23 cellular contexts compared by ENCODE assay signal in genomic region chr22:48241658-48242057, GRCh38.
DNase-seq lines count a peak whose midpoint lies in the region; ATAC-seq and TF ChIP-seq lines count a peak whose summit lies in the region.
"Had no signal": no experiment of that assay in that cellular context is flagged by ENCODE, and none has a peak within 500 bp of the region (broad histone marks: within the 10 kb centered on the region; RNA-seq: fewer than 3 reads in every experiment).

No MANE protein-coding gene starts in this region.

- DNase-seq in D341Med (ENCODE audit: low spot score) (peak; percentile 6), mesenteric fat pad (ENCODE audit: low spot score) (peak; percentile 62), NCI-H1105 (lab: John Stamatoyannopoulos, UW) (no peak), foreskin melanocyte (no peak), MCF 10A (ENCODE audit: unreplicated experiment) (no peak)
- DNase-seq in stimulated activated naive B cell treated with anti-CD40 and anti-IgM and Interleukin-4, amounts not matched to agents 10 μg/mL and 1 μg/mL and 100 μg/mL, for 72 hours: no peak
- DNase-seq: activated CD4-positive, alpha-beta T cell treated with anti-CD3 and anti-CD28 coated beads, Interleukin-2, amount 10 ng/mL, durations not matched to agents 7 days and 5 days; activated CD8-positive, alpha-beta memory T cell treated with anti-CD3 and anti-CD28 coated beads, Interleukin-2, amount 50 U/mL, for 4 hours; CD4-positive, CD25-positive, alpha-beta regulatory T cell; central memory CD4-positive, alpha-beta T cell; heart left ventricle; left lung; midbrain; NCI-H1092 treated with DMSO at 0.1 percent for 48 hours; NCI-H1930; NCI-H526 treated with DMSO at 0.1 percent for 48 hours; sigmoid colon; T-helper 2 cell had no signal

- H3K27me3 Mint-ChIP-seq in stimulated activated naive B cell treated with anti-CD40 and anti-IgM and Interleukin-4, amounts not matched to agents 10 μg/mL and 1 μg/mL and 100 μg/mL, for 72 hours: peaks cover 33 to 37% of the 10 kb centered on the region in 2 donors
- no peaks in the 10 kb centered on the region for H3K27me3 Mint-ChIP-seq in MCF 10A (ENCODE audit: insufficient read depth, unreplicated experiment)

- TF ChIP-seq CTCF in Loucy (conservative IDR thresholded peaks at IDR 0.05; ENCODE audit: low read length) (no peak), MCF 10A (IDR thresholded peaks at IDR 0.05; ENCODE audit: unreplicated experiment) (no peak)

- H3K36me3 Mint-ChIP-seq in stimulated activated naive B cell treated with anti-CD40 and anti-IgM and Interleukin-4, amounts not matched to agents 10 μg/mL and 1 μg/mL and 100 μg/mL, for 72 hours: no peaks in the 10 kb centered on the region
- no peaks in the 10 kb centered on the region for H3K36me3 Mint-ChIP-seq in MCF 10A (ENCODE audit: insufficient read depth, unreplicated experiment)
- H3K36me3 Mint-ChIP-seq: activated naive CD8-positive, alpha-beta T cell; CD4-positive, CD25-positive, alpha-beta regulatory T cell had no signal

- no peaks in the 10 kb centered on the region for H4K20me1 ChIP-seq in Loucy (ENCODE audit: insufficient read depth, low read length, poor library complexity, severe bottlenecking)

- H3K27me3 ChIP-seq in Loucy (ENCODE audit: insufficient read depth, low read length, poor library complexity, severe bottlenecking): no peaks in the 10 kb centered on the region
- H3K27me3 ChIP-seq: ascending aorta, sigmoid colon had no signal

- H3K27ac Mint-ChIP-seq in stimulated activated naive B cell treated with anti-CD40 and anti-IgM and Interleukin-4, amounts not matched to agents 10 μg/mL and 1 μg/mL and 100 μg/mL, for 72 hours: no peak overlapping the region
- no peak overlapping the region for H3K27ac Mint-ChIP-seq in MCF 10A (ENCODE audit: low read depth, unreplicated experiment)
- H3K27ac Mint-ChIP-seq: activated CD4-positive, alpha-beta T cell treated with anti-CD3 and anti-CD28 coated beads, Interleukin-2, amount 10 ng/mL, durations not matched to agents 7 days and 5 days; activated naive CD8-positive, alpha-beta T cell; nephron had no signal

- H3K4me1 Mint-ChIP-seq in stimulated activated naive B cell treated with anti-CD40 and anti-IgM and Interleukin-4, amounts not matched to agents 10 μg/mL and 1 μg/mL and 100 μg/mL, for 72 hours: peaks cover 14 to 27% of the 10 kb centered on the region in 2 donors
- no peaks in the 10 kb centered on the region for H3K4me1 Mint-ChIP-seq in MCF 10A (ENCODE audit: insufficient read depth, unreplicated experiment)
- H3K4me1 Mint-ChIP-seq: CD4-positive, CD25-positive, alpha-beta regulatory T cell had no signal

- intact Hi-C loops in MCF 10A (cut with micrococcal nuclease): no loop called here

- H3K9ac ChIP-seq in Loucy (ENCODE audit: low read depth, low read length, poor library complexity, severe bottlenecking): no peak overlapping the region

- CTCF ChIA-PET in MCF 10A (lab: Yijun Ruan, JAX): no interaction called here

- peak; percentile 33 to 73 for ATAC-seq in stimulated activated naive B cell treated with anti-CD40 and anti-IgM and Interleukin-4, amounts not matched to agents 10 μg/mL and 1 μg/mL and 100 μg/mL, for 72 hours (replicated peaks)
- ATAC-seq: heart left ventricle, left lung had no signal

- no peaks in the 10 kb centered on the region for H3K36me3 ChIP-seq in Loucy (ENCODE audit: insufficient read depth, low read length)
- H3K36me3 ChIP-seq: ascending aorta, heart left ventricle, left lung, sigmoid colon, suprapubic skin had no signal

- peak overlapping the region; percentile 27 for H3K4me3 ChIP-seq in Loucy (ENCODE audit: low read length, poor library complexity, severe bottlenecking)
- H3K4me3 ChIP-seq: ascending aorta, heart left ventricle, left lung, sigmoid colon, suprapubic skin had no signal

- no peaks in the 10 kb centered on the region for H3F3A ChIP-seq in Loucy (ENCODE audit: low read depth)

- peaks cover 52% of the 10 kb centered on the region for H3K4me1 ChIP-seq in Loucy (ENCODE audit: insufficient read depth, low read length, poor library complexity, severe bottlenecking)
- H3K4me1 ChIP-seq: ascending aorta, heart left ventricle, left lung, sigmoid colon, suprapubic skin had no signal

- H3K9me3 ChIP-seq in Loucy (ENCODE audit: insufficient read depth, low read depth, low read length): no peaks in the 10 kb centered on the region
- H3K9me3 ChIP-seq: ascending aorta, heart left ventricle, left lung, sigmoid colon, suprapubic skin had no signal

- H3K4me3 Mint-ChIP-seq in stimulated activated naive B cell treated with anti-CD40 and anti-IgM and Interleukin-4, amounts not matched to agents 10 μg/mL and 1 μg/mL and 100 μg/mL, for 72 hours: no peak overlapping the region
- H3K4me3 Mint-ChIP-seq in MCF 10A (ENCODE audit: unreplicated experiment): no peak overlapping the region
- H3K4me3 Mint-ChIP-seq: activated CD4-positive, alpha-beta T cell treated with anti-CD3 and anti-CD28 coated beads, Interleukin-2, amount 10 ng/mL, durations not matched to agents 7 days and 5 days; activated naive CD8-positive, alpha-beta T cell; nephron had no signal

- H3K9me3 Mint-ChIP-seq in stimulated activated naive B cell treated with anti-CD40 and anti-IgM and Interleukin-4, amounts not matched to agents 10 μg/mL and 1 μg/mL and 100 μg/mL, for 72 hours: no peaks in the 10 kb centered on the region
- H3K9me3 Mint-ChIP-seq in MCF 10A (ENCODE audit: unreplicated experiment): peaks cover 15% of the 10 kb centered on the region
- H3K9me3 Mint-ChIP-seq: activated CD4-positive, alpha-beta T cell treated with anti-CD3 and anti-CD28 coated beads, Interleukin-2, amount 10 ng/mL, durations not matched to agents 7 days and 5 days had no signal

- H3K79me2 ChIP-seq in Loucy (ENCODE audit: insufficient read depth, low read length): no peaks in the 10 kb centered on the region

- POLR2A ChIA-PET in MCF 10A (lab: Yijun Ruan, JAX): no interaction called here

- no peaks in the 10 kb centered on the region for H3K9me2 ChIP-seq in Loucy (replicated peaks; ENCODE audit: low read depth, low read length)

- H3K4me2 ChIP-seq in Loucy (ENCODE audit: low read depth, low read length, poor library complexity, severe bottlenecking): peak overlapping the region; percentile 47

- no TSS peak for BruUV-seq in MCF 10A (replicated peaks; lab: Mats Ljungman, UMichigan)

- H2AFZ ChIP-seq in Loucy (ENCODE audit: low read length): no peak overlapping the region

Comparison
In these comparisons a context has a peak if more than half of its experiments do, and no peak if none do; other contexts are left out.
1. DNase-seq: peak in D341Med (single experiment) and mesenteric fat pad (single experiment); none in stimulated activated naive B cell treated with anti-CD40 and anti-IgM and Interleukin-4, amounts not matched to agents 10 μg/mL and 1 μg/mL and 100 μg/mL, for 72 hours (single experiment), NCI-H1105 (single experiment), foreskin melanocyte (single experiment) and MCF 10A (single experiment).